ENCODE assay signal across 11 cellular contexts in the genomic region with DNA sequence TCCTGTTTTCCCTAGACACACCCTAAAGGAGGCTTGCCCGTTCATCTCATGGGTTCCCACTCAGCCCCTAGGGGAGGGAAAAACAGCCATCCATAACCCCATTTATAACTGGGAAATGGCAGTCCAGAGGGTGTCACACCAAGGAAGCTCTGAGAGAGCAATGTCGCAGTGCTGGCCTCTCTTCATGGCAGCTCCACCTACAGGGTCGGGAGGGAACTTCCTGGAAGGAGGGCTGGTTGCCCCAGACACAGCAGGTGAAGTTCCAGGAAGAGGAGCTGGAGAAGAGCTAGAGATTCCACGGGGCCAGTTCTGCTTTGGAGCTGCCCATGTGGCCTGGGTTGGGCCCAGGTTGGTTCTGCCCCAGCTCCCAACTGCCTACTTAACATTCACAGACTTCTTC. TPM values are rescaled to one million over a fixed set of nuclear protein-coding genes. Genes with fewer than 3 reads are reported as not detected.
DNase-seq lines count a peak whose midpoint lies in the region; ATAC-seq and TF ChIP-seq lines count a peak whose summit lies in the region.
"Had no signal": no experiment of that assay in that cellular context is flagged by ENCODE, and none has a peak within 500 bp of the region (broad histone marks: within the 10 kb centered on the region; RNA-seq: fewer than 3 reads in every experiment).

No MANE protein-coding gene starts in this region.

- no peak overlapping the region for H3K27ac ChIP-seq in endodermal cell (ENCODE audit: low read depth, low read length)
- H3K27ac ChIP-seq: neutrophil had no signal

- H3K9me3 ChIP-seq in endodermal cell (ENCODE audit: control insufficient read depth, low read length) = no peaks in the 10 kb centered on the region
- H3K9me3 ChIP-seq: neutrophil had no signal

- H3K9ac ChIP-seq in endodermal cell (ENCODE audit: extremely low read depth, low read length, poor library complexity, severe bottlenecking) = no peak overlapping the region

- H3K27me3 Mint-ChIP-seq in endodermal cell (ENCODE audit: insufficient read depth) = peaks cover 3% of the 10 kb centered on the region

- no peak overlapping the region for H3K4me3 Mint-ChIP-seq in endodermal cell
- no peak overlapping the region for H3K4me3 Mint-ChIP-seq in stimulated activated effector memory CD8-positive, alpha-beta T cell treated with anti-CD3 and anti-CD28 coated beads, Interleukin-12 subunit alpha, Interleukin-12 subunit beta, amount 100 ng/mL, for 72 hours
- H3K4me3 Mint-ChIP-seq: activated naive CD8-positive, alpha-beta T cell treated with anti-CD3 and anti-CD28 coated beads, Interleukin-2, amount 10 ng/mL, durations not matched to agents 7 days and 5 days; CD4-positive, alpha-beta memory T cell had no signal

- H3K4me3 ChIP-seq in endodermal cell (ENCODE audit: low read length) = no peak overlapping the region

- H3K36me3 Mint-ChIP-seq in endodermal cell (ENCODE audit: low read depth) = no peaks in the 10 kb centered on the region
- no peaks in the 10 kb centered on the region for H3K36me3 Mint-ChIP-seq in stimulated activated effector memory CD8-positive, alpha-beta T cell treated with anti-CD3 and anti-CD28 coated beads, Interleukin-12 subunit alpha, Interleukin-12 subunit beta, amount 100 ng/mL, for 72 hours
- H3K36me3 Mint-ChIP-seq: activated naive CD8-positive, alpha-beta T cell treated with anti-CD3 and anti-CD28 coated beads, Interleukin-2, amount 10 ng/mL, durations not matched to agents 7 days and 5 days; CD4-positive, alpha-beta memory T cell had no signal

- H3K27ac Mint-ChIP-seq in endodermal cell = no peak overlapping the region
- H3K27ac Mint-ChIP-seq in stimulated activated effector memory CD8-positive, alpha-beta T cell treated with anti-CD3 and anti-CD28 coated beads, Interleukin-12 subunit alpha, Interleukin-12 subunit beta, amount 100 ng/mL, for 72 hours = peak overlapping the region; percentile 69
- H3K27ac Mint-ChIP-seq: activated naive CD8-positive, alpha-beta T cell treated with anti-CD3 and anti-CD28 coated beads, Interleukin-2, amount 10 ng/mL, durations not matched to agents 7 days and 5 days; CD4-positive, alpha-beta memory T cell had no signal

- peaks cover 4% of the 10 kb centered on the region for H3K9me3 Mint-ChIP-seq in endodermal cell
- H3K9me3 Mint-ChIP-seq in stimulated activated effector memory CD8-positive, alpha-beta T cell treated with anti-CD3 and anti-CD28 coated beads, Interleukin-12 subunit alpha, Interleukin-12 subunit beta, amount 100 ng/mL, for 72 hours = no peaks in the 10 kb centered on the region
- H3K9me3 Mint-ChIP-seq: activated naive CD8-positive, alpha-beta T cell treated with anti-CD3 and anti-CD28 coated beads, Interleukin-2, amount 10 ng/mL, durations not matched to agents 7 days and 5 days had no signal

- no peaks in the 10 kb centered on the region for H3K4me1 ChIP-seq in endodermal cell (ENCODE audit: control insufficient read depth, insufficient read depth, low read length)

- 20 to 45% methylated on average over 2 to 4 of the region's 4 CpGs for WGBS in endodermal cell (ENCODE audit: insufficient coverage in 1 of 2, insufficient read length in 1 of 2), 2 experiments

- H3K36me3 ChIP-seq in endodermal cell (ENCODE audit: control insufficient read depth, insufficient read depth, low read length) = no peaks in the 10 kb centered on the region
- H3K36me3 ChIP-seq: neutrophil had no signal

- peak; percentile 83 for TF ChIP-seq CTCF in endodermal cell (conservative IDR thresholded peaks at IDR 0.05)

- peaks cover 4% of the 10 kb centered on the region for H3K4me1 Mint-ChIP-seq in endodermal cell
- H3K4me1 Mint-ChIP-seq in stimulated activated effector memory CD8-positive, alpha-beta T cell treated with anti-CD3 and anti-CD28 coated beads, Interleukin-12 subunit alpha, Interleukin-12 subunit beta, amount 100 ng/mL, for 72 hours = peaks cover 6% of the 10 kb centered on the region
- H3K4me1 Mint-ChIP-seq: CD4-positive, alpha-beta memory T cell had no signal

- peak; percentile 42 for DNase-seq in SIG-M5 treated with dmso at 0.1 percent for 504 hours (lab: John Stamatoyannopoulos, UW; ENCODE audit: unreplicated experiment)
- no peak for DNase-seq in SIG-M5 (lab: John Stamatoyannopoulos, UW)
- peak; percentile 5 for DNase-seq in NCI-H1694 treated with DMSO at 0.1 percent for 48 hours (lab: John Stamatoyannopoulos, UW)
- DNase-seq in endodermal cell = peak; percentile 92
- no peak for DNase-seq in stimulated activated effector memory CD8-positive, alpha-beta T cell treated with anti-CD3 and anti-CD28 coated beads, Interleukin-12 subunit alpha, Interleukin-12 subunit beta, amount 100 ng/mL, for 72 hours (ENCODE audit: low spot score in 2 of 2)
- DNase-seq: activated naive CD8-positive, alpha-beta T cell treated with anti-CD3 and anti-CD28 coated beads, Interleukin-2, amount 10 ng/mL, durations not matched to agents 7 days and 5 days; CD4-positive, alpha-beta memory T cell had no signal

- ATAC-seq in stimulated activated effector memory CD8-positive, alpha-beta T cell treated with anti-CD3 and anti-CD28 coated beads, Interleukin-12 subunit alpha, Interleukin-12 subunit beta, amount 100 ng/mL, for 72 hours = no peak
- ATAC-seq in GM21529 (IDR thresholded peaks at IDR 0.05; ENCODE audit: unreplicated experiment) = no peak
- no peak for ATAC-seq in HG03175 (IDR thresholded peaks at IDR 0.05; ENCODE audit: unreplicated experiment)
- no peak for ATAC-seq in HG03571 (IDR thresholded peaks at IDR 0.05; ENCODE audit: unreplicated experiment)

- H3K27me3 ChIP-seq in endodermal cell (ENCODE audit: control insufficient read depth, insufficient read depth, low read length, poor library complexity, severe bottlenecking) = no peaks in the 10 kb centered on the region

RNA-seq across cellular contexts. Expression of gene LINGO1, which starts 22.3 kb away (rescaled TPM):
- 10 to 100 TPM in 1 of 2 donors, 1 to 10 TPM in 1; 7.9 to 19.7 TPM for total RNA-seq in endodermal cell
- 29.2 TPM for polyA plus RNA-seq in endodermal cell (2013, experiment 1 of 2)
- 22.2 TPM for polyA plus RNA-seq in endodermal cell (2013, experiment 2 of 2)
- total RNA-seq: activated naive CD8-positive, alpha-beta T cell treated with anti-CD3 and anti-CD28 coated beads, Interleukin-2, amount 10 ng/mL, durations not matched to agents 7 days and 5 days; CD4-positive, alpha-beta memory T cell had no signal
- polyA plus RNA-seq: CD4-positive, alpha-beta memory T cell had no signal

Comparison
In these comparisons a context has a peak if more than half of its experiments do, and no peak if none do; other contexts are left out.
1. DNase-seq: peak in SIG-M5 treated with dmso at 0.1 percent for 504 hours (single experiment), NCI-H1694 treated with DMSO at 0.1 percent for 48 hours (single experiment) and endodermal cell (single experiment); none in SIG-M5 (single experiment) and stimulated activated effector memory CD8-positive, alpha-beta T cell treated with anti-CD3 and anti-CD28 coated beads, Interleukin-12 subunit alpha, Interleukin-12 subunit beta, amount 100 ng/mL, for 72 hours (0 of 2).